In the genomic region with DNA sequence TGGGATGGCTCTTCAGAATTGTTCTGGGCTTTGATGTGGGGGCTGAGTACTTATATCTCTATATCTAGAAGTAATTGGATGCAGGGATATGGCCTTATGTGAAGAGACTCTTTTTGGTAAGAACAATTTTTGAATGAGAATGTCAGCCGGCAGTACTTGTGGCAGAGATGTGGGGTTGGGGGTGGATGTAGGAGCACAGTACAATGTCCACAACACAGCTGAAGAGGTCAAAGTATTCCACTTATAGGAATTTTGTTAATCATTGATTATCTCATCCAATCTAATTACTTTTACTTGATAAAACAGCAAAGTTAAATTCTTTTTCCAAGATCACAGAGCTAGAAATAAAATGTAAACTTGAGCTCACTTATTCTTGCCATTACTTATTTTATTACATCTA, we compare ENCODE assay signal across 28 cellular contexts.
"Had no signal": no experiment of that assay in that cellular context is flagged by ENCODE, and none has a peak within 500 bp of the region (broad histone marks: within the 10 kb centered on the region; RNA-seq: fewer than 3 reads in every experiment).

No MANE protein-coding gene starts in this region.

- H3K27ac Mint-ChIP-seq: dendritic cell treated with granulocyte-macrophage colony-stimulating factor and Interleukin-4, amounts not matched to agents 40 ng/mL and 50 ng/mL, for 4 days; effector memory CD8-positive, alpha-beta T cell; endodermal cell; memory B cell; naive B cell had no signal

- H3K27me3 ChIP-seq: colonic mucosa, esophagus squamous epithelium, gastrocnemius medialis, heart right ventricle had no signal

- H3K4me3 ChIP-seq: colonic mucosa, esophagus squamous epithelium, gastrocnemius medialis, heart right ventricle, left ventricle myocardium inferior, lung, mucosa of descending colon had no signal

- H3K36me3 Mint-ChIP-seq: memory B cell, naive B cell had no signal

- DNase-seq: colonic mucosa; cortex of kidney; effector CD8-positive, alpha-beta T cell; effector memory CD8-positive, alpha-beta T cell; endodermal cell; erythroblast; foreskin fibroblast; foreskin melanocyte; gastrocnemius medialis; glutamatergic neuron; head of caudate nucleus; heart right ventricle; hippocampal formation; left cardiac atrium; left ventricle myocardium inferior; mammary epithelial cell; mesendoderm; mucosa of descending colon; naive B cell had no signal

- H3K27ac ChIP-seq: colonic mucosa, epithelial cell of prostate, esophagus squamous epithelium, gastrocnemius medialis, heart right ventricle, left ventricle myocardium inferior had no signal

- H3K9me3 Mint-ChIP-seq: effector memory CD8-positive, alpha-beta T cell; memory B cell had no signal

- H3K27me3 Mint-ChIP-seq: dendritic cell treated with granulocyte-macrophage colony-stimulating factor and Interleukin-4, amounts not matched to agents 40 ng/mL and 50 ng/mL, for 4 days; effector memory CD8-positive, alpha-beta T cell; memory B cell; naive B cell had no signal

- H3K9me3 ChIP-seq: colonic mucosa, gastrocnemius medialis, heart right ventricle, left ventricle myocardium inferior, mucosa of descending colon had no signal

- H3K4me3 Mint-ChIP-seq: dendritic cell treated with granulocyte-macrophage colony-stimulating factor and Interleukin-4, amounts not matched to agents 40 ng/mL and 50 ng/mL, for 4 days; effector memory CD8-positive, alpha-beta T cell; endodermal cell; memory B cell; naive B cell had no signal

- H3K4me1 Mint-ChIP-seq: endodermal cell, memory B cell, naive B cell had no signal

- FAIRE-seq: endometrium, islet of Langerhans, keratinocyte had no signal

- ATAC-seq: effector memory CD8-positive, alpha-beta T cell; esophagus mucosa; gastrocnemius medialis; heart right ventricle; left cardiac atrium; mucosa of descending colon had no signal

- H3K4me1 ChIP-seq: colonic mucosa, esophagus squamous epithelium, gastrocnemius medialis, heart right ventricle, left ventricle myocardium inferior had no signal

- H3K36me3 ChIP-seq: colonic mucosa, esophagus squamous epithelium, gastrocnemius medialis, heart right ventricle, left ventricle myocardium inferior had no signal
